In the genomic region with DNA sequence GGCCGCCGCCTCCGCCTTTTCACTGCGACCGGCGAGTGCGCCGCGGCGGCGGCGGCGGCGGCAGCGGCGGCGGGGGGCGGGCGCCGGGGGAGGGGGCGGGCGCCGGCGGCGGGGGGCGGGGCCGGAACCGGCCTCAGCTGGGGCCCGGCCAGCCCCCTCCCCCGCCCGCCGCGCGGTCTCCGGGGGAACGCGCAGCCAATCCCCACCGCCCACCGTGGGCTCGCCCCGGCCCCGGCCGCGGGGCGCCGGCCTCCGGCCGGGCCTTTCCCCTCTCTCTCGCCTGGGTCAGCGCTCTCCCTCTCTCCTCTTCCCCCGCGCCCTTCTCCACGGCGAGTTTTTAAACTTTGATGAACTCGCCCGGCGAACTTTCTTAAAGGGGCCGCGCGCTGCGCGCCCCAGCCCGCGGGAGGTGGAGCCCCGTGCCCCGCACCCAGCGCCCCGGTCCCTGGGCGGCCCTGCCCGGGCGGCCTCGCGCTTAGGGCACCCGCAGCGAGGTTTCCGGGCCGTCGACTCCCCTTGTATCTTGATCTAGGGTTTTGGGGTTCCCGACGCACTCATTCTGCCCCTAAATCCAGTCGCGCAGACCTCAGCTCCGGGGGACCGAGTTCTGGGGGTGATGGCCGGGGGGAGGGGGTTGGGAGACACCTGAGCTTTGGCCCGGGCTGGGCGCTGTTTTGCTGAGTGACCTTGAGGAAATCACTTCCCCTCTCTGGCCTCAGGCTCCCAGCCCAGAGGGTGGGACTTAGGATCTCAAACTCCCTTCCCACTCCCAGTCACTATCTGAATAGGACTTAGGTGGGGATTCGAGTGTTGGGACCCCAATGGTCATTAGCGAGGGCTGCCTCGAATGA, we compare ENCODE assay signal across 8 cellular contexts. TPM values are rescaled to one million over a fixed set of nuclear protein-coding genes. Genes with fewer than 3 reads are reported as not detected.
A peak's percentile ranks its signal among the peaks of the same experiment; 100 is the strongest.
DNase-seq lines count a peak whose midpoint lies in the region; ATAC-seq, FAIRE-seq and TF ChIP-seq lines count a peak whose summit lies in the region.

A gene (minus strand): TSS at position 39 of the 851 bp plus-strand sequence. CDS start 270 bp downstream, outside the sequence.

- no peak within 1 kb of the TSS for H3K9ac ChIP-seq in keratinocyte (ENCODE audit: control insufficient read depth, extremely low read depth, insufficient read depth, low read length)

- H3K9me1 ChIP-seq in keratinocyte (ENCODE audit: control insufficient read depth, extremely low read depth, insufficient read depth, low read length): no peaks in the 10 kb centered on the region

- WGBS in adipose tissue, 3 donors: 1 to 2% (median 1%) methylated on average over 35 to 71 of the region's 90 CpGs

- dilution Hi-C loops in keratinocyte (cut with MboI; ENCODE audit: extremely low pct_ligation_motif_present, low sequenced_read_pairs): no loop called here

- no peaks in the 10 kb centered on the region for H4K20me1 ChIP-seq in keratinocyte (ENCODE audit: control insufficient read depth, extremely low read depth, insufficient read depth, low read length)

- no peaks in the 10 kb centered on the region for H3K36me3 ChIP-seq in keratinocyte (ENCODE audit: control insufficient read depth in 2 of 2, extremely low read depth in 1 of 2, insufficient read depth in 2 of 2, low read length in 2 of 2)

- H3K27ac ChIP-seq in adipose tissue (ENCODE audit: low read depth, low read length) (peak within 1 kb of the TSS; percentile 20), keratinocyte (ENCODE audit: control insufficient read depth, insufficient read depth, low read length) (no peak within 1 kb of the TSS)

- H3K27me3 Mint-ChIP-seq in stimulated activated naive CD8-positive, alpha-beta T cell treated with anti-CD3 and anti-CD28 coated beads, Interleukin-15, amount 100 ng/mL, for 72 hours: peaks cover 62% of the 10 kb centered on the region

- H3K4me3 Mint-ChIP-seq in stimulated activated naive CD8-positive, alpha-beta T cell treated with anti-CD3 and anti-CD28 coated beads, Interleukin-15, amount 100 ng/mL, for 72 hours: peak within 1 kb of the TSS; percentile 75 to 82

- no peaks in the 10 kb centered on the region for H3K9me3 ChIP-seq in keratinocyte (ENCODE audit: control insufficient read depth, low read depth, low read length)

- H3K4me3 ChIP-seq in keratinocyte (ENCODE audit: control insufficient read depth in 2 of 3, extremely low read depth in 1 of 3, insufficient read depth in 2 of 3, low read depth in 1 of 3, low read length in 3 of 3): peak within 1 kb of the TSS; percentile 8 to 43 (median 40)

- peak within 1 kb of the TSS; percentile 56 for H3K4me2 ChIP-seq in keratinocyte (ENCODE audit: control insufficient read depth, extremely low read depth, insufficient read depth, low read depth, low read length)

- H3K4me1 Mint-ChIP-seq in stimulated activated naive CD8-positive, alpha-beta T cell treated with anti-CD3 and anti-CD28 coated beads, Interleukin-15, amount 100 ng/mL, for 72 hours: peaks cover 10% of the 10 kb centered on the region

- H3K4me1 ChIP-seq in keratinocyte (ENCODE audit: control insufficient read depth, extremely low read depth, insufficient read depth, low read length): no peaks in the 10 kb centered on the region

- no peak for TF ChIP-seq CTCF in keratinocyte (optimal IDR thresholded peaks at IDR 0.05 in 1 of 3, IDR thresholded peaks at IDR 0.05 in 1 of 3, conservative IDR thresholded peaks at IDR 0.05 in 1 of 3; ENCODE audit: extremely low read depth in 1 of 3, insufficient read depth in 2 of 3, low read length in 3 of 3)

- no peaks in the 10 kb centered on the region for H3K79me2 ChIP-seq in keratinocyte (ENCODE audit: control insufficient read depth, insufficient read depth, low read length)

- no peak within 1 kb of the TSS for H2AFZ ChIP-seq in keratinocyte (ENCODE audit: control insufficient read depth, low read length)

- H3K27me3 ChIP-seq in keratinocyte (ENCODE audit: control insufficient read depth, extremely low read depth, insufficient read depth, low read length): peaks cover 59% of the 10 kb centered on the region

- H3K9me3 Mint-ChIP-seq in stimulated activated naive CD8-positive, alpha-beta T cell treated with anti-CD3 and anti-CD28 coated beads, Interleukin-15, amount 100 ng/mL, for 72 hours: no peaks in the 10 kb centered on the region

- peak; percentile 15 for DNase-seq in stimulated activated CD4-positive, alpha-beta T cell treated with anti-CD3 and anti-CD28 coated beads, Interleukin-15, amount 100 ng/mL, for 24 hours
- no peak for DNase-seq in stimulated activated CD4-positive, alpha-beta T cell treated with anti-CD3 and anti-CD28 coated beads, Interleukin-4, amount 100 ng/mL, for 4 hours
- DNase-seq in keratinocyte (ENCODE audit: low read depth, low spot score): no peak
- DNase-seq in stimulated activated naive CD8-positive, alpha-beta T cell treated with anti-CD3 and anti-CD28 coated beads, Interleukin-15, amount 100 ng/mL, for 72 hours: no peak
- no peak for DNase-seq in SHP77 (lab: John Stamatoyannopoulos, UW)
- DNase-seq in NCI-H524 (lab: John Stamatoyannopoulos, UW): no peak

- peak within 1 kb of the TSS in 1 of 2 donors; percentile 74 for H3K27ac Mint-ChIP-seq in stimulated activated naive CD8-positive, alpha-beta T cell treated with anti-CD3 and anti-CD28 coated beads, Interleukin-15, amount 100 ng/mL, for 72 hours

- no peak for FAIRE-seq in keratinocyte (lab: Jason Lieb, UNC)

- ATAC-seq in stimulated activated naive CD8-positive, alpha-beta T cell treated with anti-CD3 and anti-CD28 coated beads, Interleukin-15, amount 100 ng/mL, for 72 hours: peak; percentile 55
- no peak for ATAC-seq in GM19463 (IDR thresholded peaks at IDR 0.05; ENCODE audit: unreplicated experiment)

RNA-seq across cellular contexts. Expression of the gene that starts here (rescaled TPM):
- 10 to 100 TPM in 2 of 3 donors, 1 to 10 TPM in 1; 2.6 to 22.8 (median 16.2) TPM for polyA plus RNA-seq in adipose tissue
- not detected in 3 replicates for polyA plus RNA-seq in keratinocyte
- polyA plus RNA-seq in keratinocyte (2011; ENCODE audit: low read depth): not detected
- polyA plus RNA-seq in keratinocyte (2011; cell fraction: cytosol; rRNA removed): not detected in 2 replicates
- polyA plus RNA-seq in keratinocyte (2011; cell fraction: nucleus; rRNA removed): not detected in 2 replicates
- polyA plus RNA-seq in keratinocyte (2012; ENCODE audit: low replicate concordance): not detected in 2 replicates
- not detected in 3 replicates for polyA minus RNA-seq in keratinocyte
- polyA minus RNA-seq in keratinocyte (2011; cell fraction: cytosol; rRNA and poly(A)+ RNA removed): not detected
- not detected in 2 replicates for polyA minus RNA-seq in keratinocyte (2011; cell fraction: nucleus; rRNA and poly(A)+ RNA removed)
